ENCODE assay signal across 8 cellular contexts in genomic region chr9:96061293-96061987, GRCh38.
DNase-seq lines count a peak whose midpoint lies in the region; ATAC-seq and TF ChIP-seq lines count a peak whose summit lies in the region.

No MANE protein-coding gene starts in this region.

- no peak for TF ChIP-seq EP300 in esophagus muscularis mucosa (IDR thresholded peaks at IDR 0.05)

- H3K9me3 Mint-ChIP-seq in neural crest cell, result peaks cover 2% of the 10 kb centered on the region
- no peaks in the 10 kb centered on the region for H3K9me3 Mint-ChIP-seq in stimulated activated memory B cell treated with anti-CD40 and anti-IgM and Interleukin-4, amounts not matched to agents 10 μg/mL and 1 μg/mL and 100 μg/mL, for 72 hours

- H3K27me3 ChIP-seq in esophagus muscularis mucosa, result no peaks in the 10 kb centered on the region

- CTCF ChIA-PET in GM10248 (lab: Yijun Ruan, JAX), result interaction anchor here (1.0 to 1.3 kb wide), 3 partner anchors 10 to 20 kb away, joined by 3 to 4 read pairs (median 3); no protein-coding TSS in a partner anchor

- peak; percentile 47 for TF ChIP-seq CTCF in GM10248 (IDR thresholded peaks at IDR 0.05; ENCODE audit: control extremely low read depth, extremely low read depth, low read depth, missing control alignments)
- TF ChIP-seq CTCF in esophagus muscularis mucosa (IDR thresholded peaks at IDR 0.05), result peak; percentile 40 to 51 (median 48)
- peak; percentile 58 for TF ChIP-seq CTCF in neural crest cell (conservative IDR thresholded peaks at IDR 0.05)

- peak overlapping the region; percentile 15 for H3K27ac Mint-ChIP-seq in neural crest cell (ENCODE audit: unreplicated experiment)
- no peak overlapping the region for H3K27ac Mint-ChIP-seq in stimulated activated memory B cell treated with anti-CD40 and anti-IgM and Interleukin-4, amounts not matched to agents 10 μg/mL and 1 μg/mL and 100 μg/mL, for 72 hours

- ATAC-seq in GM21381 (IDR thresholded peaks at IDR 0.05; ENCODE audit: unreplicated experiment), result no peak
- no peak for ATAC-seq in stimulated activated memory B cell treated with anti-CD40 and anti-IgM and Interleukin-4, amounts not matched to agents 10 μg/mL and 1 μg/mL and 100 μg/mL, for 72 hours

- TF ChIP-seq POLR2A in esophagus muscularis mucosa (IDR thresholded peaks at IDR 0.05; ENCODE audit: low read depth), result no peak

- intact Hi-C loops in esophagus muscularis mucosa (cut with DNase I), result no loop called here

- H3K36me3 Mint-ChIP-seq in neural crest cell (ENCODE audit: low read depth), result no peaks in the 10 kb centered on the region
- H3K36me3 Mint-ChIP-seq in stimulated activated memory B cell treated with anti-CD40 and anti-IgM and Interleukin-4, amounts not matched to agents 10 μg/mL and 1 μg/mL and 100 μg/mL, for 72 hours, result no peaks in the 10 kb centered on the region

- no peaks in the 10 kb centered on the region for H3K9me3 ChIP-seq in esophagus muscularis mucosa

- H3K27ac ChIP-seq in esophagus muscularis mucosa (replicated peaks in 1 of 4), result peak overlapping the region in 2 of 4 donors; percentile 32 to 44

- 33% methylated on average over 7 of the region's 10 CpGs for WGBS in esophagus muscularis mucosa

- H3K36me3 ChIP-seq in esophagus muscularis mucosa, result no peaks in the 10 kb centered on the region

- H3K4me1 Mint-ChIP-seq in neural crest cell, result peaks cover 31% of the 10 kb centered on the region
- H3K4me1 Mint-ChIP-seq in stimulated activated memory B cell treated with anti-CD40 and anti-IgM and Interleukin-4, amounts not matched to agents 10 μg/mL and 1 μg/mL and 100 μg/mL, for 72 hours, result no peaks in the 10 kb centered on the region

- no peak overlapping the region for H3K4me3 ChIP-seq in esophagus muscularis mucosa

- POLR2A ChIA-PET in GM10248 (lab: Yijun Ruan, JAX), result no interaction called here

- H3K4me3 Mint-ChIP-seq in neural crest cell, result no peak overlapping the region
- H3K4me3 Mint-ChIP-seq in stimulated activated memory B cell treated with anti-CD40 and anti-IgM and Interleukin-4, amounts not matched to agents 10 μg/mL and 1 μg/mL and 100 μg/mL, for 72 hours, result no peak overlapping the region

- H3K27me3 Mint-ChIP-seq in neural crest cell (ENCODE audit: low read depth), result no peaks in the 10 kb centered on the region
- peaks cover 63% of the 10 kb centered on the region for H3K27me3 Mint-ChIP-seq in stimulated activated memory B cell treated with anti-CD40 and anti-IgM and Interleukin-4, amounts not matched to agents 10 μg/mL and 1 μg/mL and 100 μg/mL, for 72 hours

- H3K4me1 ChIP-seq in esophagus muscularis mucosa, result peaks cover 0 to 14% (median 8%) of the 10 kb centered on the region in 4 donors

- peak; percentile 45 for DNase-seq in GM10248 (ENCODE audit: extremely low spot score)
- peak; percentile 27 for DNase-seq in NCI-H1092 (lab: John Stamatoyannopoulos, UW)
- peak; percentile 16 for DNase-seq in activated CD8-positive, alpha-beta memory T cell treated with anti-CD3 and anti-CD28 coated beads, Interleukin-2, amount 50 U/mL, for 1 hour (ENCODE audit: extremely low read depth)
- DNase-seq in esophagus muscularis mucosa (ENCODE audit: extremely low spot score), result no peak
- DNase-seq in neural crest cell (ENCODE audit: low read depth, low spot score), result peak; percentile 24
- no peak for DNase-seq in OCI-M2 (lab: John Stamatoyannopoulos, UW; ENCODE audit: unreplicated experiment)

Comparison
In these comparisons a context has a peak if more than half of its experiments do, and no peak if none do; other contexts are left out.
1. DNase-seq: peak in GM10248 (single experiment), NCI-H1092 (single experiment), activated CD8-positive, alpha-beta memory T cell treated with anti-CD3 and anti-CD28 coated beads, Interleukin-2, amount 50 U/mL, for 1 hour (single experiment) and neural crest cell (single experiment); none in esophagus muscularis mucosa (single experiment) and OCI-M2 (single experiment).
2. Peak in every context shown above with its lines, with median percentiles within 50 percentile points of each other: CTCF ChIP-seq.